9 cellular contexts compared by ENCODE assay signal in the genomic region with DNA sequence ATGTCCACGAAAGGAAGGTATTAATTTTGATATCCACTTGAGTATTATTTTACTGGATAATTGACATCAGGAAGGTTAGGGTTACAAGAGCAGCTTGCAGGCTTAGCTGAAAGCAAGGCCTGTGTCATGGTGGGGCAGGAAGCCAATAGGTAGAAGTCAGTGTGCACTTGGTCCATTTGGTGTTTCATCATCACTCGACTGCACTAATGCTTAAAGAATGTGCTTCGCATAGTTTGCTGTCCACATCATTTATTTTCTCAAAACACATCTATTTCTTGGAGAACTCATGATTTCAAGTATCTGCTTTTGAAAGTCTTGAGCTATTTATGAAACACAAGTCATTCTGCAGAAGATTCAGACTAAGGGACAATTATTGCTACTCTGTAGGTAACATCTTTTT. TPM values are rescaled to one million over a fixed set of nuclear protein-coding genes. Genes with fewer than 3 reads are reported as not detected.
DNase-seq lines count a peak whose midpoint lies in the region; ATAC-seq, FAIRE-seq and TF ChIP-seq lines count a peak whose summit lies in the region.
"Had no signal": no experiment of that assay in that cellular context is flagged by ENCODE, and none has a peak within 500 bp of the region (broad histone marks: within the 10 kb centered on the region; RNA-seq: fewer than 3 reads in every experiment).

No MANE protein-coding gene starts in this region.

- no peak for TF ChIP-seq RAD21 in IMR-90 (IDR thresholded peaks at IDR 0.05; ENCODE audit: low read length)

- H4K8ac ChIP-seq in IMR-90 (ENCODE audit: low read depth in 2 of 2, low read length in 2 of 2), result 0 out of 4 replicates have a peak overlapping the region, but pooled peaks of 1 of the 2 experiments have one; percentile 71

- H3K4ac ChIP-seq in IMR-90 (ENCODE audit: low read depth, low read length), result peak overlapping the region; percentile 72; the same call in 1 of the 2 replicates

- H3K27ac ChIP-seq in IMR-90 (ENCODE audit: insufficient read depth, low read length), result no peak overlapping the region
- H3K27ac ChIP-seq in keratinocyte (ENCODE audit: control insufficient read depth, insufficient read depth, low read length), result no peak overlapping the region
- peak overlapping the region in 3 of 4 donors; percentile 33 to 42 (median 42) for H3K27ac ChIP-seq in transverse colon

- no peaks in the 10 kb centered on the region for H3K27me3 ChIP-seq in IMR-90 (ENCODE audit: control insufficient read depth, insufficient read depth, low read length)
- H3K27me3 ChIP-seq in keratinocyte (ENCODE audit: control insufficient read depth, extremely low read depth, insufficient read depth, low read length), result no peaks in the 10 kb centered on the region
- H3K27me3 ChIP-seq in transverse colon, result no peaks in the 10 kb centered on the region

- H3K9ac ChIP-seq in IMR-90 (ENCODE audit: low read depth, low read length), result no peak overlapping the region
- no peak overlapping the region for H3K9ac ChIP-seq in keratinocyte (ENCODE audit: control insufficient read depth, extremely low read depth, insufficient read depth, low read length)

- ATAC-seq in IMR-90 (ENCODE audit: low read depth), result peak; percentile 86
- no peak for ATAC-seq in GM21447 (IDR thresholded peaks at IDR 0.05; ENCODE audit: unreplicated experiment)
- ATAC-seq in GM19395 (IDR thresholded peaks at IDR 0.05; ENCODE audit: unreplicated experiment), result no peak

- H3K36me3 ChIP-seq in IMR-90 (ENCODE audit: control insufficient read depth, insufficient read depth, low read length), result no peaks in the 10 kb centered on the region
- no peaks in the 10 kb centered on the region for H3K36me3 ChIP-seq in keratinocyte (ENCODE audit: control insufficient read depth in 2 of 2, extremely low read depth in 1 of 2, insufficient read depth in 2 of 2, low read length in 2 of 2)
- H3K36me3 ChIP-seq in transverse colon, result no peaks in the 10 kb centered on the region

- no peaks in the 10 kb centered on the region for H3K79me2 ChIP-seq in keratinocyte (ENCODE audit: control insufficient read depth, insufficient read depth, low read length)

- no peak overlapping the region for H4K5ac ChIP-seq in IMR-90 (ENCODE audit: low read depth, low read length)

- H2AK5ac ChIP-seq in IMR-90 (ENCODE audit: low read depth, low read length), result no peak overlapping the region

- BruUV-seq in IMR-90 (replicated peaks; lab: Mats Ljungman, UMichigan), result no TSS peak

- in situ Hi-C loops in IMR-90 (cut with MboI; ENCODE audit: low sequenced_read_pairs) (no loop called here), transverse colon (cut with MboI; ENCODE audit: low pct_ligation_motif_present in 1 of 4, low pct_unique_long_range_greater_than_20kb in 1 of 4, low sequenced_read_pairs in 3 of 4) (no loop called here)

- H2BK5ac ChIP-seq in IMR-90 (ENCODE audit: low read depth, low read length, poor library complexity, severe bottlenecking), result peak overlapping the region; percentile 99

- dilution Hi-C loops in IMR-90 (cut with HindIII; ENCODE audit: low sequenced_read_pairs, unreplicated experiment), result no loop called here
- dilution Hi-C loops in keratinocyte (cut with MboI; ENCODE audit: extremely low pct_ligation_motif_present, low sequenced_read_pairs), result no loop called here

- no peak overlapping the region for H4K91ac ChIP-seq in IMR-90 (ENCODE audit: insufficient read depth, low read depth, low read length)

- no peak overlapping the region for H3K56ac ChIP-seq in IMR-90 (ENCODE audit: extremely low read depth, insufficient read depth, low read length)

- peaks cover 3% of the 10 kb centered on the region; the same call in 1 of the 2 replicates for H3K9me1 ChIP-seq in IMR-90 (ENCODE audit: insufficient read depth, low read length)
- no peaks in the 10 kb centered on the region for H3K9me1 ChIP-seq in keratinocyte (ENCODE audit: control insufficient read depth, extremely low read depth, insufficient read depth, low read length)

- TF ChIP-seq POLR2A in IMR-90 (IDR thresholded peaks at IDR 0.05; ENCODE audit: low read depth, low read length) (no peak), transverse colon (IDR thresholded peaks at IDR 0.05) (no peak)

- CTCF ChIA-PET in IMR-90 (lab: Yijun Ruan, JAX), result interaction anchor here (0.5 to 0.8 kb wide), 2 partner anchors 43 to 234 kb away, joined by 3 to 4 read pairs; no protein-coding TSS in a partner anchor

- H3K4me2 ChIP-seq in IMR-90 (ENCODE audit: low read depth, low read length) (no peak overlapping the region), keratinocyte (ENCODE audit: control insufficient read depth, extremely low read depth, insufficient read depth, low read depth, low read length) (no peak overlapping the region)

- peak overlapping the region; percentile 79 for H2BK20ac ChIP-seq in IMR-90 (ENCODE audit: low read depth, low read length)

- H3K4me1 ChIP-seq in IMR-90 (ENCODE audit: control insufficient read depth, insufficient read depth, low read length), result peaks cover 9% of the 10 kb centered on the region
- H3K4me1 ChIP-seq in keratinocyte (ENCODE audit: control insufficient read depth, extremely low read depth, insufficient read depth, low read length), result peaks cover 25% of the 10 kb centered on the region
- H3K4me1 ChIP-seq in transverse colon, result peaks cover 0 to 7% (median 2%) of the 10 kb centered on the region in 4 donors

- peak; percentile 98 for FAIRE-seq in keratinocyte (lab: Jason Lieb, UNC)

- H3K14ac ChIP-seq in IMR-90 (replicated peaks; ENCODE audit: low read depth, low read length), result no peak overlapping the region

- H4K20me1 ChIP-seq in IMR-90 (ENCODE audit: insufficient read depth, low read length) (no peaks in the 10 kb centered on the region), keratinocyte (ENCODE audit: control insufficient read depth, extremely low read depth, insufficient read depth, low read length) (no peaks in the 10 kb centered on the region)

- H2AFZ ChIP-seq in IMR-90 (replicated peaks; ENCODE audit: low read length, poor library complexity) (no peak overlapping the region), keratinocyte (ENCODE audit: control insufficient read depth, low read length) (no peak overlapping the region)

- H2BK120ac ChIP-seq in IMR-90 (ENCODE audit: low read depth, low read length), result peak overlapping the region; percentile 78; the same call in 1 of the 2 replicates

- no peak overlapping the region for H3K18ac ChIP-seq in IMR-90 (ENCODE audit: low read depth, low read length)

- H3K4me3 ChIP-seq in IMR-90 (ENCODE audit: insufficient read depth, low read depth, low read length), result no peak overlapping the region
- H3K4me3 ChIP-seq in keratinocyte (ENCODE audit: control insufficient read depth in 2 of 3, extremely low read depth in 1 of 3, insufficient read depth in 2 of 3, low read depth in 1 of 3, low read length in 3 of 3), result no peak overlapping the region
- no peak overlapping the region for H3K4me3 ChIP-seq in transverse colon

- no peaks in the 10 kb centered on the region for H3K79me1 ChIP-seq in IMR-90 (ENCODE audit: low read depth in 1 of 2, low read length in 2 of 2)

- intact Hi-C loops in IMR-90 (cut with micrococcal nuclease), result loop anchor here (1.0 kb wide), 1 partner anchor 36 kb away; no protein-coding TSS in a partner anchor
- intact Hi-C loops in transverse colon (cut with DNase I; ENCODE audit: low total_unique reads), result no loop called here

- WGBS in IMR-90 (ENCODE audit: extremely low coverage in 2 of 2, insufficient read length in 1 of 2), 2 experiments, result 14% methylated on average over 1 of the region's 3 CpGs; no CpG with 5 or more reads in 1 of the 2 experiments
- 56 to 87% methylated on average over 2 to 3 of the region's 3 CpGs for WGBS in transverse colon (ENCODE audit: low coverage in 1 of 2), 2 donors

- peaks cover 4% of the 10 kb centered on the region; the same call in 1 of the 2 replicates for H3K9me3 ChIP-seq in IMR-90 (ENCODE audit: control insufficient read depth, insufficient read depth, low read length)
- H3K9me3 ChIP-seq in keratinocyte (ENCODE audit: control insufficient read depth, low read depth, low read length), result no peaks in the 10 kb centered on the region
- no peaks in the 10 kb centered on the region for H3K9me3 ChIP-seq in transverse colon

- TF ChIP-seq EP300 in transverse colon (IDR thresholded peaks at IDR 0.05; ENCODE audit: low read depth), result no peak

- peak; percentile 99 for DNase-seq in IMR-90
- DNase-seq in brain pericyte (ENCODE audit: low read depth, low spot score), result peak; percentile 65
- peak; percentile 76 for DNase-seq in keratinocyte (ENCODE audit: low read depth, low spot score)
- DNase-seq in transverse colon, result peak; percentile 51
- no peak for DNase-seq in activated effector memory CD4-positive, alpha-beta T cell treated with Interleukin-2 at 50 U/mL for 16 hours
- DNase-seq in NCI-H1694 (lab: John Stamatoyannopoulos, UW), result no peak
- DNase-seq: stimulated activated CD4-positive, alpha-beta T cell treated with anti-CD3 and anti-CD28 coated beads, Interleukin-1b, Interleukin-23, amount 100 ng/mL, for 48 hours had no signal

- no peak overlapping the region for H3K23ac ChIP-seq in IMR-90 (ENCODE audit: low read depth, low read length)

- POLR2A ChIA-PET in IMR-90 (lab: Charles Lee; ENCODE audit: unreplicated experiment), result no interaction called here

- TF ChIP-seq CTCF in IMR-90 (conservative IDR thresholded peaks at IDR 0.05; ENCODE audit: low read depth, low read length) (no peak), keratinocyte (optimal IDR thresholded peaks at IDR 0.05 in 1 of 3, IDR thresholded peaks at IDR 0.05 in 1 of 3, conservative IDR thresholded peaks at IDR 0.05 in 1 of 3; ENCODE audit: extremely low read depth in 1 of 3, insufficient read depth in 2 of 3, low read length in 3 of 3) (no peak), transverse colon (IDR thresholded peaks at IDR 0.05) (no peak)

- 0 out of 3 replicates have a peak overlapping the region, but pooled peaks have one; percentile 71 for H2BK15ac ChIP-seq in IMR-90 (ENCODE audit: low read depth, low read length)

- H2AK9ac ChIP-seq in IMR-90 (replicated peaks; ENCODE audit: low read depth, low read length, poor library complexity), result no peak overlapping the region

TF ChIP-seq in IMR-90, 13 proteins besides CTCF, POLR2A, EP300 and RAD21 (continues in another document):
- no peak for TF ChIP-seq SMC3 (IDR thresholded peaks at IDR 0.05; ENCODE audit: low read depth, low read length)

RNA-seq across cellular contexts. Expression of a gene that starts 59.6 kb away (rescaled TPM):
- total RNA-seq in IMR-90 (2012; rRNA removed), result under 0.01 TPM in 1 of 2 replicates, not detected in the other
- polyA plus RNA-seq in IMR-90 (2012; rRNA removed), result 0.03 TPM in 1 of 2 replicates, not detected in the other
- polyA plus RNA-seq in IMR-90 (2012; cell fraction: cytosol; rRNA removed), result 0.02 TPM in 1 of 2 replicates, not detected in the other
- 0.15 TPM in 1 of 2 replicates, not detected in the other for polyA plus RNA-seq in IMR-90 (2012; cell fraction: nucleus; rRNA removed; ENCODE audit: low replicate concordance)
- not detected in 3 replicates for polyA plus RNA-seq in keratinocyte
- polyA plus RNA-seq in keratinocyte (2011; ENCODE audit: low read depth), result 0.10 TPM
- polyA plus RNA-seq in keratinocyte (2011; cell fraction: cytosol; rRNA removed), result 0.02 TPM in 1 of 2 replicates, not detected in the other
- not detected in 2 replicates for polyA plus RNA-seq in keratinocyte (2011; cell fraction: nucleus; rRNA removed)
- polyA plus RNA-seq in keratinocyte (2012; ENCODE audit: low replicate concordance), result 0.23 TPM in 1 of 2 replicates, not detected in the other
- polyA minus RNA-seq in keratinocyte, result not detected in 3 replicates
- polyA minus RNA-seq in keratinocyte (2011; cell fraction: cytosol; rRNA and poly(A)+ RNA removed), result not detected
- polyA minus RNA-seq in keratinocyte (2011; cell fraction: nucleus; rRNA and poly(A)+ RNA removed), result not detected in 2 replicates
- 10 to 100 TPM in 3 of 4 donors, 1 to 10 TPM in 1; 9.4 to 64.9 (median 16.9) TPM for total RNA-seq in transverse colon

Comparison
In these comparisons a context has a peak if more than half of its experiments do, and no peak if none do; other contexts are left out.
1. DNase-seq: peak in IMR-90 (single experiment), brain pericyte (single experiment), keratinocyte (single experiment) and transverse colon (single experiment); none in activated effector memory CD4-positive, alpha-beta T cell treated with Interleukin-2 at 50 U/mL for 16 hours (single experiment) and NCI-H1694 (single experiment).
2. H3K27ac ChIP-seq: peak in transverse colon (3 of 4); none in IMR-90 (single experiment) and keratinocyte (single experiment).
3. RNA of a gene that starts 59.6 kb away (total RNA-seq): 9.4 to 64.9 TPM in transverse colon; under 0.01 TPM in IMR-90; every median in the first group is over 10 times any median in the second.